Comparison of ENCODE assay signal across 13 cellular contexts in genomic region chr19:46181386-46181774, GRCh38. TPM values are rescaled to one million over a fixed set of nuclear protein-coding genes. Genes with fewer than 3 reads are reported as not detected.
DNase-seq lines count a peak whose midpoint lies in the region; ATAC-seq and TF ChIP-seq lines count a peak whose summit lies in the region.
"Had no signal": no experiment of that assay in that cellular context is flagged by ENCODE, and none has a peak within 500 bp of the region (broad histone marks: within the 10 kb centered on the region; RNA-seq: fewer than 3 reads in every experiment).

No MANE protein-coding gene starts in this region.

- no peaks in the 10 kb centered on the region for H3K9me3 ChIP-seq in breast epithelium
- no peaks in the 10 kb centered on the region for H3K9me3 ChIP-seq in OCI-LY3 (ENCODE audit: insufficient read depth, low read length)
- H3K9me3 ChIP-seq in fibroblast of lung (ENCODE audit: control insufficient read depth, insufficient read depth, low read depth, low read length): no peaks in the 10 kb centered on the region
- H3K9me3 ChIP-seq: BLaER1, lower lobe of right lung, prostate gland had no signal

- H4K20me1 ChIP-seq in OCI-LY3 (ENCODE audit: insufficient read depth, low read length): no peaks in the 10 kb centered on the region
- H4K20me1 ChIP-seq in fibroblast of lung (ENCODE audit: control insufficient read depth, extremely low read depth, insufficient read depth, low read length): no peaks in the 10 kb centered on the region
- H4K20me1 ChIP-seq: BLaER1 had no signal

- H3K4me1 ChIP-seq in breast epithelium (no peaks in the 10 kb centered on the region), OCI-LY3 (ENCODE audit: low read length) (peaks cover 78% of the 10 kb centered on the region), fibroblast of lung (ENCODE audit: control insufficient read depth, extremely low read depth, insufficient read depth, low read length) (no peaks in the 10 kb centered on the region)
- H3K4me1 ChIP-seq: lower lobe of right lung, prostate gland had no signal

- no peak overlapping the region for H3K4me3 ChIP-seq in breast epithelium
- peak overlapping the region; percentile 15 for H3K4me3 ChIP-seq in OCI-LY3 (ENCODE audit: low read length)
- no peak overlapping the region for H3K4me3 ChIP-seq in fibroblast of lung (replicated peaks in 1 of 4; ENCODE audit: control extremely low read depth in 1 of 4, insufficient read depth in 1 of 4, low read depth in 3 of 4, low read length in 4 of 4)
- H3K4me3 ChIP-seq: BLaER1, lower lobe of right lung, prostate gland had no signal

- POLR2A ChIA-PET in MCF 10A (lab: Yijun Ruan, JAX): interaction anchor here (0.7 to 2.2 kb wide), 10 partner anchors 12 to 102 kb away, joined by 3 to 8 read pairs (median 3); no protein-coding TSS in a partner anchor

- ATAC-seq in HG03108 (IDR thresholded peaks at IDR 0.05; ENCODE audit: unreplicated experiment) (no peak), HG03571 (IDR thresholded peaks at IDR 0.05; ENCODE audit: unreplicated experiment) (no peak)
- ATAC-seq: lower lobe of right lung had no signal

- BruUV-seq in MCF 10A (replicated peaks; lab: Mats Ljungman, UMichigan): no TSS peak

- H2AFZ ChIP-seq in OCI-LY3 (ENCODE audit: low read depth, low read length) (peak overlapping the region; percentile 95), fibroblast of lung (ENCODE audit: low read length) (no peak overlapping the region)

- peaks cover 50% of the 10 kb centered on the region for H3K4me1 Mint-ChIP-seq in MCF 10A (ENCODE audit: insufficient read depth, unreplicated experiment)
- H3K4me1 Mint-ChIP-seq: central memory CD8-positive, alpha-beta T cell had no signal

- H3K36me3 Mint-ChIP-seq in MCF 10A (ENCODE audit: insufficient read depth, unreplicated experiment): no peaks in the 10 kb centered on the region

- no peak for TF ChIP-seq POLR2A in breast epithelium (IDR thresholded peaks at IDR 0.05)

- H3K9ac ChIP-seq in OCI-LY3 (ENCODE audit: low read length): peak overlapping the region; percentile 47; the same call in 1 of the 2 replicates
- H3K9ac ChIP-seq in fibroblast of lung (ENCODE audit: insufficient read depth, low read length): no peak overlapping the region
- H3K9ac ChIP-seq: BLaER1 had no signal

- intact Hi-C loops in MCF 10A (cut with micrococcal nuclease) (loop anchor here (2.0 kb wide), 1 partner anchor 99 kb away; no protein-coding TSS in a partner anchor), breast epithelium (cut with DNase I; ENCODE audit: low total_unique reads) (no loop called here)

- H3K27me3 ChIP-seq in breast epithelium (peaks cover 0 to 3% of the 10 kb centered on the region in 2 donors), OCI-LY3 (ENCODE audit: low read depth, low read length) (no peaks in the 10 kb centered on the region), fibroblast of lung (ENCODE audit: control insufficient read depth, insufficient read depth, low read length) (no peaks in the 10 kb centered on the region)
- H3K27me3 ChIP-seq: BLaER1 had no signal

- H3K79me2 ChIP-seq in OCI-LY3 (ENCODE audit: low read length) (no peaks in the 10 kb centered on the region), fibroblast of lung (ENCODE audit: control insufficient read depth, insufficient read depth, low read length) (no peaks in the 10 kb centered on the region)

- no peak overlapping the region for H3K4me3 Mint-ChIP-seq in MCF 10A (ENCODE audit: unreplicated experiment)
- H3K4me3 Mint-ChIP-seq: central memory CD8-positive, alpha-beta T cell; T-helper 1 cell treated with Interleukin-12 subunit alpha and Interleukin-12 subunit beta and Interleukin-4 antibody, amounts not matched to agents 30 μg/mL and 1 μg/mL, for 36 hours had no signal

- no peaks in the 10 kb centered on the region for H3K27me3 Mint-ChIP-seq in MCF 10A (ENCODE audit: insufficient read depth, unreplicated experiment)

- H3K4me2 ChIP-seq in OCI-LY3 (ENCODE audit: low read length): peak overlapping the region; percentile 69
- no peak overlapping the region for H3K4me2 ChIP-seq in fibroblast of lung (ENCODE audit: extremely low read depth, insufficient read depth, low read length)
- H3K4me2 ChIP-seq: BLaER1 had no signal

- CTCF ChIA-PET in MCF 10A (lab: Yijun Ruan, JAX): no interaction called here

- H3K27ac Mint-ChIP-seq in MCF 10A (ENCODE audit: low read depth, unreplicated experiment): peak overlapping the region; percentile 84
- H3K27ac Mint-ChIP-seq: T-helper 1 cell treated with Interleukin-12 subunit alpha and Interleukin-12 subunit beta and Interleukin-4 antibody, amounts not matched to agents 30 μg/mL and 1 μg/mL, for 36 hours had no signal

- TF ChIP-seq CTCF in MCF 10A (IDR thresholded peaks at IDR 0.05; ENCODE audit: unreplicated experiment) (no peak), breast epithelium (IDR thresholded peaks at IDR 0.05) (no peak), OCI-LY3 (IDR thresholded peaks at IDR 0.05; ENCODE audit: low read depth, low read length) (no peak), fibroblast of lung (conservative IDR thresholded peaks at IDR 0.05 in 1 of 2, IDR thresholded peaks at IDR 0.05 in 1 of 2; ENCODE audit: low read depth in 1 of 2, low read length in 2 of 2) (no peak)

- H3K27ac ChIP-seq in breast epithelium (no peak overlapping the region), OCI-LY3 (ENCODE audit: low read length) (peak overlapping the region; percentile 75), fibroblast of lung (ENCODE audit: insufficient read depth, low read length) (no peak overlapping the region)
- H3K27ac ChIP-seq: BLaER1, lower lobe of right lung, prostate gland had no signal

- DNase-seq in MCF 10A (ENCODE audit: unreplicated experiment): peak; percentile 62
- no peak for DNase-seq in breast epithelium (ENCODE audit: low spot score in 2 of 2)
- peak; percentile 21 to 78 for DNase-seq in fibroblast of lung (ENCODE audit: low read depth in 2 of 2)
- peak; percentile 36 for DNase-seq in stromal cell of bone marrow (ENCODE audit: low read depth)
- DNase-seq in SKM-1 treated with dmso at 0.1 percent for 144 hours (lab: John Stamatoyannopoulos, UW; ENCODE audit: unreplicated experiment): no peak
- DNase-seq: lower lobe of right lung had no signal

- H3K9me3 Mint-ChIP-seq in MCF 10A (ENCODE audit: unreplicated experiment): no peaks in the 10 kb centered on the region
- H3K9me3 Mint-ChIP-seq: central memory CD8-positive, alpha-beta T cell; T-helper 1 cell treated with Interleukin-12 subunit alpha and Interleukin-12 subunit beta and Interleukin-4 antibody, amounts not matched to agents 30 μg/mL and 1 μg/mL, for 36 hours had no signal

- no peaks in the 10 kb centered on the region for H3K36me3 ChIP-seq in breast epithelium
- H3K36me3 ChIP-seq in OCI-LY3 (replicated peaks; ENCODE audit: low read depth, low read length): no peaks in the 10 kb centered on the region
- H3K36me3 ChIP-seq in fibroblast of lung (ENCODE audit: control insufficient read depth, insufficient read depth, low read length): no peaks in the 10 kb centered on the region
- H3K36me3 ChIP-seq: BLaER1, lower lobe of right lung, prostate gland had no signal

RNA-seq across cellular contexts. Expression of gene IGFL2, which starts 33.3 kb away (rescaled TPM):
- total RNA-seq in MCF 10A (2022) (1.3 TPM in 1 of 2 replicates, not detected in the other), breast epithelium (not detected), fibroblast of lung (not detected in 2 replicates)
- not detected in 2 replicates for polyA plus RNA-seq in fibroblast of lung
- not detected in 2 replicates for polyA plus RNA-seq in fibroblast of lung (2012)
- polyA minus RNA-seq in fibroblast of lung (ENCODE audit: low replicate concordance): not detected in 2 replicates
- total RNA-seq: lower lobe of right lung had no signal

RNA-seq across cellular contexts. Expression of gene IGFL1, which starts 48.2 kb away (rescaled TPM):
- not detected in 2 replicates for total RNA-seq in MCF 10A (2022)
- total RNA-seq in breast epithelium: not detected
- total RNA-seq in fibroblast of lung: not detected in 2 replicates
- polyA plus RNA-seq in fibroblast of lung: not detected in 2 replicates
- not detected in 2 replicates for polyA plus RNA-seq in fibroblast of lung (2012)
- not detected in 2 replicates for polyA minus RNA-seq in fibroblast of lung (ENCODE audit: low replicate concordance)
- total RNA-seq: lower lobe of right lung had no signal

RNA-seq across cellular contexts. Expression of gene IGFL3, which starts 56.9 kb away (rescaled TPM):
- total RNA-seq in MCF 10A (2022) (not detected in 2 replicates), breast epithelium (not detected), fibroblast of lung (not detected in 2 replicates)
- polyA plus RNA-seq in fibroblast of lung: not detected in 2 replicates
- polyA plus RNA-seq in fibroblast of lung (2012): not detected in 2 replicates
- polyA minus RNA-seq in fibroblast of lung (ENCODE audit: low replicate concordance): not detected in 2 replicates
- total RNA-seq: lower lobe of right lung, prostate gland had no signal

Comparison
In these comparisons a context has a peak if more than half of its experiments do, and no peak if none do; other contexts are left out.
1. DNase-seq: peak in MCF 10A (single experiment), fibroblast of lung (2 of 2) and stromal cell of bone marrow (single experiment); none in breast epithelium (0 of 2) and SKM-1 treated with dmso at 0.1 percent for 144 hours (single experiment).